Comparison of ENCODE assay signal across 9 cellular contexts in genomic region chr10:61993676-61994401, GRCh38.
DNase-seq lines count a peak whose midpoint lies in the region; ATAC-seq, FAIRE-seq and TF ChIP-seq lines count a peak whose summit lies in the region.
"Had no signal": no experiment of that assay in that cellular context is flagged by ENCODE, and none has a peak within 500 bp of the region (broad histone marks: within the 10 kb centered on the region; RNA-seq: fewer than 3 reads in every experiment).

No MANE protein-coding gene starts in this region.

- H3K4me3 Mint-ChIP-seq in progenitor cell of endocrine pancreas (ENCODE audit: low read depth), result no peak overlapping the region

- no peaks in the 10 kb centered on the region for H4K20me1 ChIP-seq in K562 (replicated peaks; ENCODE audit: control insufficient read depth, insufficient read depth, low read length)

- H3K27ac ChIP-seq in K562 (ENCODE audit: extremely low read depth, low read depth, low read length) (no peak overlapping the region), muscle layer of duodenum (ENCODE audit: low read length) (peak overlapping the region; percentile 72), caudate nucleus (ENCODE audit: low read depth, low read length) (no peak overlapping the region)

- H3K4me3 ChIP-seq in K562 (no peak overlapping the region), muscle layer of duodenum (ENCODE audit: low read depth in 1 of 2, low read length in 2 of 2) (peak overlapping the region in 1 of 2 donors; percentile 40)

- H3K36me3 Mint-ChIP-seq in progenitor cell of endocrine pancreas (ENCODE audit: insufficient read depth), result peaks cover 8% of the 10 kb centered on the region

- H3K9me3 ChIP-seq in K562 (replicated peaks; ENCODE audit: control insufficient read depth, insufficient read depth, low read depth, low read length), result no peaks in the 10 kb centered on the region
- no peaks in the 10 kb centered on the region for H3K9me3 ChIP-seq in muscle layer of duodenum (ENCODE audit: control insufficient read depth in 1 of 2, low read length in 2 of 2)

- CTCF ChIA-PET in K562 (lab: Yijun Ruan, JAX; ENCODE audit: low intra/inter-chr PET ratio), result no interaction called here

- no peaks in the 10 kb centered on the region for H3K9me1 ChIP-seq in K562 (ENCODE audit: control insufficient read depth, insufficient read depth, low read length)

- H3K4me2 ChIP-seq in K562 (ENCODE audit: insufficient read depth, low read length), result no peak overlapping the region

- intact Hi-C loops in K562 (cut with micrococcal nuclease), result no loop called here

- no peak overlapping the region for H3K27ac Mint-ChIP-seq in progenitor cell of endocrine pancreas

- H3K79me2 ChIP-seq in K562 (ENCODE audit: control insufficient read depth, insufficient read depth, low read length), result no peaks in the 10 kb centered on the region

- H3K9me3 Mint-ChIP-seq in progenitor cell of endocrine pancreas (ENCODE audit: low read depth), result no peaks in the 10 kb centered on the region

- DNase-seq in LHCN-M2 (ENCODE audit: low read depth) (peak; percentile 35), K562 (ENCODE audit: extremely low read depth in 1 of 4, low spot score in 3 of 4) (no peak), activated gamma-delta T cell (lab: John Stamatoyannopoulos, UW) (no peak), progenitor cell of endocrine pancreas (ENCODE audit: low spot score, unreplicated experiment) (no peak), caudate nucleus (lab: John Stamatoyannopoulos, UW) (no peak)
- DNase-seq: DND-41 had no signal

- H3K36me3 ChIP-seq in K562 (ENCODE audit: control insufficient read depth, insufficient read depth, low read length) (no peaks in the 10 kb centered on the region), muscle layer of duodenum (ENCODE audit: control insufficient read depth in 1 of 2, insufficient read depth in 2 of 2, low read length in 2 of 2) (peaks cover 0 to 15% of the 10 kb centered on the region in 2 donors)

- POLR2A ChIA-PET in K562 (lab: Yijun Ruan, JAX), result no interaction called here

- H3K4me1 Mint-ChIP-seq in progenitor cell of endocrine pancreas (ENCODE audit: low read depth), result peaks cover 9% of the 10 kb centered on the region

- no peak for TF ChIP-seq EP300 in K562 (IDR thresholded peaks at IDR 0.05; ENCODE audit: low read length)

- H3K4me1 ChIP-seq in K562 (replicated peaks in 1 of 2; ENCODE audit: control insufficient read depth in 2 of 2, insufficient read depth in 2 of 2, low read length in 2 of 2), result no peaks in the 10 kb centered on the region
- peaks cover 7 to 9% of the 10 kb centered on the region in 2 donors for H3K4me1 ChIP-seq in muscle layer of duodenum (ENCODE audit: control insufficient read depth in 1 of 2, insufficient read depth in 2 of 2, low read length in 2 of 2)

- in situ Hi-C loops in K562 (cut with MboI), result no loop called here

- H3K27me3 ChIP-seq in K562 (ENCODE audit: control insufficient read depth in 2 of 2, insufficient read depth in 2 of 2, low read length in 2 of 2) (no peaks in the 10 kb centered on the region; a peak in 2 of 5 replicates), muscle layer of duodenum (ENCODE audit: low read depth, low read length) (no peaks in the 10 kb centered on the region)

- peak overlapping the region; percentile 12; the same call in 1 of the 2 replicates for H2AFZ ChIP-seq in K562 (ENCODE audit: low read depth, low read length)

- ATAC-seq in K562 (no peak), GM18505 (IDR thresholded peaks at IDR 0.05; ENCODE audit: unreplicated experiment) (no peak)

- H3K27me3 Mint-ChIP-seq in progenitor cell of endocrine pancreas, result no peaks in the 10 kb centered on the region

- TF ChIP-seq RAD21 in K562 (CRISPR knock-in tag; conservative IDR thresholded peaks at IDR 0.05 in 1 of 2, IDR thresholded peaks at IDR 0.05 in 1 of 2), result no peak

- no peak for TF ChIP-seq CTCF in K562 (IDR thresholded peaks at IDR 0.05 in 2 of 3, conservative IDR thresholded peaks at IDR 0.05 in 1 of 3; ENCODE audit: insufficient read depth in 2 of 3, low read depth in 1 of 3, low read length in 3 of 3)
- no peak for TF ChIP-seq CTCF in progenitor cell of endocrine pancreas (IDR thresholded peaks at IDR 0.05; ENCODE audit: unreplicated experiment)

- no peak overlapping the region for H3K9ac ChIP-seq in K562 (ENCODE audit: insufficient read depth in 1 of 2, low read depth in 2 of 2, low read length in 2 of 2)

- no peak for TF ChIP-seq POLR2A in K562 (conservative IDR thresholded peaks at IDR 0.05)
- TF ChIP-seq POLR2A in GM18505 (IDR thresholded peaks at IDR 0.05; ENCODE audit: borderline replicate concordance, extremely low read depth, insufficient read depth, insufficient read length), result no peak

- FAIRE-seq in A204.1 (lab: Jason Lieb, UNC) (peak; percentile 99), K562 (lab: Jason Lieb, UNC) (no peak)

- WGBS in K562 (ENCODE audit: insufficient coverage, low coverage, missing lambda C conversion rate), result 28% methylated on average over 7 of the region's 7 CpGs

- BruUV-seq in K562 (replicated peaks; lab: Mats Ljungman, UMichigan), result no TSS peak

TF ChIP-seq in K562, 482 proteins besides CTCF, POLR2A, EP300 and RAD21:
- TF ChIP-seq ZNF146 (CRISPR knock-in tag; IDR thresholded peaks at IDR 0.05; ENCODE audit: unreplicated experiment) (no peak), MLLT1 (IDR thresholded peaks at IDR 0.05) (no peak), NFIC (IDR thresholded peaks at IDR 0.05) (peak; percentile 44)
TF ChIP-seq in K562: peak in this region for 1.
